ENCODE assay signal across 1 cellular context in genomic region chr14:21724115-21724973, GRCh38.
TF ChIP-seq lines count a peak whose summit lies in the region.

No MANE protein-coding gene starts in this region.

TF ChIP-seq in GM23338, 12 proteins besides CTCF, POLR2A, EP300 and RAD21 (continued from another document):
- TF ChIP-seq, protein P1, sequence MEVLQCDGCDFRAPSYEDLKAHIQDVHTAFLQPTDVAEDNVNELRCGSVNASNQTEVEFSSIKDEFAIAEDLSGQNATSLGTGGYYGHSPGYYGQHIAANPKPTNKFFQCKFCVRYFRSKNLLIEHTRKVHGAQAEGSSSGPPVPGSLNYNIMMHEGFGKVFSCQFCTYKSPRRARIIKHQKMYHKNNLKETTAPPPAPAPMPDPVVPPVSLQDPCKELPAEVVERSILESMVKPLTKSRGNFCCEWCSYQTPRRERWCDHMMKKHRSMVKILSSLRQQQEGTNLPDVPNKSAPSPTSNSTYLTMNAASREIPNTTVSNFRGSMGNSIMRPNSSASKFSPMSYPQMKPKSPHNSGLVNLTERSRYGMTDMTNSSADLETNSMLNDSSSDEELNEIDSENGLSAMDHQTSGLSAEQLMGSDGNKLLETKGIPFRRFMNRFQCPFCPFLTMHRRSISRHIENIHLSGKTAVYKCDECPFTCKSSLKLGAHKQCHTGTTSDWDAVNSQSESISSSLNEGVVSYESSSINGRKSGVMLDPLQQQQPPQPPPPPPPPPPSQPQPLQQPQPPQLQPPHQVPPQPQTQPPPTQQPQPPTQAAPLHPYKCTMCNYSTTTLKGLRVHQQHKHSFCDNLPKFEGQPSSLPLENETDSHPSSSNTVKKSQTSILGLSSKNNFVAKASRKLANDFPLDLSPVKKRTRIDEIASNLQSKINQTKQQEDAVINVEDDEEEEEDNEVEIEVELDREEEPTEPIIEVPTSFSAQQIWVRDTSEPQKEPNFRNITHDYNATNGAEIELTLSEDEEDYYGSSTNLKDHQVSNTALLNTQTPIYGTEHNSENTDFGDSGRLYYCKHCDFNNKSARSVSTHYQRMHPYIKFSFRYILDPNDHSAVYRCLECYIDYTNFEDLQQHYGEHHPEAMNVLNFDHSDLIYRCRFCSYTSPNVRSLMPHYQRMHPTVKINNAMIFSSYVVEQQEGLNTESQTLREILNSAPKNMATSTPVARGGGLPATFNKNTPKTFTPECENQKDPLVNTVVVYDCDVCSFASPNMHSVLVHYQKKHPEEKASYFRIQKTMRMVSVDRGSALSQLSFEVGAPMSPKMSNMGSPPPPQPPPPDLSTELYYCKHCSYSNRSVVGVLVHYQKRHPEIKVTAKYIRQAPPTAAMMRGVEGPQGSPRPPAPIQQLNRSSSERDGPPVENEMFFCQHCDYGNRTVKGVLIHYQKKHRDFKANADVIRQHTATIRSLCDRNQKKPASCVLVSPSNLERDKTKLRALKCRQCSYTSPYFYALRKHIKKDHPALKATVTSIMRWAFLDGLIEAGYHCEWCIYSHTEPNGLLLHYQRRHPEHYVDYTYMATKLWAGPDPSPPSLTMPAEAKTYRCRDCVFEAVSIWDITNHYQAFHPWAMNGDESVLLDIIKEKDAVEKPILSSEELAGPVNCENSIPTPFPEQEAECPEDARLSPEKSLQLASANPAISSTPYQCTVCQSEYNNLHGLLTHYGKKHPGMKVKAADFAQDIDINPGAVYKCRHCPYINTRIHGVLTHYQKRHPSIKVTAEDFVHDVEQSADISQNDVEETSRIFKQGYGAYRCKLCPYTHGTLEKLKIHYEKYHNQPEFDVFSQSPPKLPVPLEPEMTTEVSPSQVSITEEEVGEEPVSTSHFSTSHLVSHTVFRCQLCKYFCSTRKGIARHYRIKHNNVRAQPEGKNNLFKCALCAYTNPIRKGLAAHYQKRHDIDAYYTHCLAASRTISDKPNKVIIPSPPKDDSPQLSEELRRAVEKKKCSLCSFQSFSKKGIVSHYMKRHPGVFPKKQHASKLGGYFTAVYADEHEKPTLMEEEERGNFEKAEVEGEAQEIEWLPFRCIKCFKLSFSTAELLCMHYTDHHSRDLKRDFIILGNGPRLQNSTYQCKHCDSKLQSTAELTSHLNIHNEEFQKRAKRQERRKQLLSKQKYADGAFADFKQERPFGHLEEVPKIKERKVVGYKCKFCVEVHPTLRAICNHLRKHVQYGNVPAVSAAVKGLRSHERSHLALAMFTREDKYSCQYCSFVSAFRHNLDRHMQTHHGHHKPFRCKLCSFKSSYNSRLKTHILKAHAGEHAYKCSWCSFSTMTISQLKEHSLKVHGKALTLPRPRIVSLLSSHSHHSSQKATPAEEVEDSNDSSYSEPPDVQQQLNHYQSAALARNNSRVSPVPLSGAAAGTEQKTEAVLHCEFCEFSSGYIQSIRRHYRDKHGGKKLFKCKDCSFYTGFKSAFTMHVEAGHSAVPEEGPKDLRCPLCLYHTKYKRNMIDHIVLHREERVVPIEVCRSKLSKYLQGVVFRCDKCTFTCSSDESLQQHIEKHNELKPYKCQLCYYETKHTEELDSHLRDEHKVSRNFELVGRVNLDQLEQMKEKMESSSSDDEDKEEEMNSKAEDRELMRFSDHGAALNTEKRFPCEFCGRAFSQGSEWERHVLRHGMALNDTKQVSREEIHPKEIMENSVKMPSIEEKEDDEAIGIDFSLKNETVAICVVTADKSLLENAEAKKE (CRISPR knock-in tag; IDR thresholded peaks at IDR 0.05), result no peak
- no peak for TF ChIP-seq ETS1 (IDR thresholded peaks at IDR 0.05)
- no peak for TF ChIP-seq STAT1 (IDR thresholded peaks at IDR 0.05; ENCODE audit: unreplicated experiment)
- no peak for TF ChIP-seq EZH2phosphoT487 (IDR thresholded peaks at IDR 0.05; ENCODE audit: unreplicated experiment)
- no peak for TF ChIP-seq EZH2 (IDR thresholded peaks at IDR 0.05; ENCODE audit: low read depth, unreplicated experiment)
- no peak for TF ChIP-seq CREB1 (CRISPR knock-in tag; IDR thresholded peaks at IDR 0.05; ENCODE audit: low read depth)
- no peak for TF ChIP-seq ZNF331 (CRISPR knock-in tag; IDR thresholded peaks at IDR 0.05; ENCODE audit: low read depth)
- no peak for TF ChIP-seq ZNF114 (CRISPR knock-in tag; IDR thresholded peaks at IDR 0.05)
- no peak for TF ChIP-seq POLR2AphosphoS5 (IDR thresholded peaks at IDR 0.05; ENCODE audit: low read depth)
- no peak for TF ChIP-seq JUNB (IDR thresholded peaks at IDR 0.05; ENCODE audit: unreplicated experiment)
- TF ChIP-seq, protein P2, sequence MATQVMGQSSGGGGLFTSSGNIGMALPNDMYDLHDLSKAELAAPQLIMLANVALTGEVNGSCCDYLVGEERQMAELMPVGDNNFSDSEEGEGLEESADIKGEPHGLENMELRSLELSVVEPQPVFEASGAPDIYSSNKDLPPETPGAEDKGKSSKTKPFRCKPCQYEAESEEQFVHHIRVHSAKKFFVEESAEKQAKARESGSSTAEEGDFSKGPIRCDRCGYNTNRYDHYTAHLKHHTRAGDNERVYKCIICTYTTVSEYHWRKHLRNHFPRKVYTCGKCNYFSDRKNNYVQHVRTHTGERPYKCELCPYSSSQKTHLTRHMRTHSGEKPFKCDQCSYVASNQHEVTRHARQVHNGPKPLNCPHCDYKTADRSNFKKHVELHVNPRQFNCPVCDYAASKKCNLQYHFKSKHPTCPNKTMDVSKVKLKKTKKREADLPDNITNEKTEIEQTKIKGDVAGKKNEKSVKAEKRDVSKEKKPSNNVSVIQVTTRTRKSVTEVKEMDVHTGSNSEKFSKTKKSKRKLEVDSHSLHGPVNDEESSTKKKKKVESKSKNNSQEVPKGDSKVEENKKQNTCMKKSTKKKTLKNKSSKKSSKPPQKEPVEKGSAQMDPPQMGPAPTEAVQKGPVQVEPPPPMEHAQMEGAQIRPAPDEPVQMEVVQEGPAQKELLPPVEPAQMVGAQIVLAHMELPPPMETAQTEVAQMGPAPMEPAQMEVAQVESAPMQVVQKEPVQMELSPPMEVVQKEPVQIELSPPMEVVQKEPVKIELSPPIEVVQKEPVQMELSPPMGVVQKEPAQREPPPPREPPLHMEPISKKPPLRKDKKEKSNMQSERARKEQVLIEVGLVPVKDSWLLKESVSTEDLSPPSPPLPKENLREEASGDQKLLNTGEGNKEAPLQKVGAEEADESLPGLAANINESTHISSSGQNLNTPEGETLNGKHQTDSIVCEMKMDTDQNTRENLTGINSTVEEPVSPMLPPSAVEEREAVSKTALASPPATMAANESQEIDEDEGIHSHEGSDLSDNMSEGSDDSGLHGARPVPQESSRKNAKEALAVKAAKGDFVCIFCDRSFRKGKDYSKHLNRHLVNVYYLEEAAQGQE (IDR thresholded peaks at IDR 0.05; ENCODE audit: unreplicated experiment), result no peak
